ENCODE assay signal across 19 cellular contexts in the genomic region with DNA sequence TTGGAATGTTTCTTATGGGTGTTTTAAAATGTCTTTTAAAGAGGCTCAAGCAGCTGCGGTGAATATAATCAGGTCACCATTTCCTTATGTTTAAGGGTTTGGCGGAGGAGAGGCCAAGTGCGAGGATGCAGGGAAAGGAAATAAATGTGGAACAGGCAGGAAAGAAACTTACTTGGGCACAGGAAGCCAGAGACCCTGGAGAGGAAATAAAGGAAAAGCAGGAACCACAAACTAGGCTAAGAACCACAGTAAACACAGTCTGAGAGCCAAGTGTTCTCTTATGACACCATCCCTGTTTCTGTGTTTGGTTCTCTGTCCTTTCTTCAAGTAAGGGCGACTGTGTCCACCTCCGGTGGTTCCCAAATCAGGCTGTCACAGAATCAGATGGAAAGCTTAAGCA.
DNase-seq lines count a peak whose midpoint lies in the region; ATAC-seq, FAIRE-seq and TF ChIP-seq lines count a peak whose summit lies in the region.
"Had no signal": no experiment of that assay in that cellular context is flagged by ENCODE, and none has a peak within 500 bp of the region (broad histone marks: within the 10 kb centered on the region; RNA-seq: fewer than 3 reads in every experiment).

No MANE protein-coding gene starts in this region.

- TF ChIP-seq CTCF in endothelial cell of umbilical vein (IDR thresholded peaks at IDR 0.05; ENCODE audit: extremely low read depth in 1 of 2, insufficient read depth in 1 of 2, low read depth in 1 of 2, low read length in 2 of 2) (no peak), lung (IDR thresholded peaks at IDR 0.05; ENCODE audit: control extremely low read depth, extremely low read depth) (no peak), transverse colon (IDR thresholded peaks at IDR 0.05) (no peak)

- intact Hi-C loops in endothelial cell of umbilical vein (cut with micrococcal nuclease), result no loop called here
- intact Hi-C loops in transverse colon (cut with DNase I; ENCODE audit: low total_unique reads), result no loop called here

- no peaks in the 10 kb centered on the region for H4K20me1 ChIP-seq in endothelial cell of umbilical vein (replicated peaks; ENCODE audit: control insufficient read depth, extremely low read depth, insufficient read depth, low read length)

- no peak for ATAC-seq in lung (ENCODE audit: insufficient read depth, low FRiP score)
- ATAC-seq in GM21529 (IDR thresholded peaks at IDR 0.05; ENCODE audit: unreplicated experiment), result no peak
- ATAC-seq: naive thymus-derived CD8-positive, alpha-beta T cell had no signal

- POLR2A ChIA-PET in endothelial cell of umbilical vein (lab: Charles Lee), result no interaction called here

- H3K27me3 ChIP-seq in endothelial cell of umbilical vein (ENCODE audit: control insufficient read depth in 2 of 2, insufficient read depth in 2 of 2, low read length in 2 of 2), result no peaks in the 10 kb centered on the region
- no peaks in the 10 kb centered on the region for H3K27me3 ChIP-seq in lung (ENCODE audit: control insufficient read depth, insufficient read depth)
- H3K27me3 ChIP-seq in transverse colon, result no peaks in the 10 kb centered on the region

- no peaks in the 10 kb centered on the region for H3K9me1 ChIP-seq in endothelial cell of umbilical vein (replicated peaks; ENCODE audit: control insufficient read depth, extremely low read depth, insufficient read depth, low read length)

- H2AFZ ChIP-seq in endothelial cell of umbilical vein (ENCODE audit: low read depth, low read length), result peak overlapping the region; percentile 36

- WGBS in lung, 2 donors, result 47 to 52% methylated on average over 5 of the region's 5 CpGs
- WGBS in transverse colon (ENCODE audit: low coverage in 1 of 2), 2 donors, result 68 to 78% methylated on average over 5 of the region's 5 CpGs

- no peak overlapping the region for H3K9ac ChIP-seq in endothelial cell of umbilical vein (replicated peaks; ENCODE audit: extremely low read depth, insufficient read depth, low read length)

- peak; percentile 15 to 26 for DNase-seq in Kasumi-1 (lab: John Stamatoyannopoulos, UW)
- DNase-seq in endothelial cell of umbilical vein (ENCODE audit: low read depth, low spot score), result peak; percentile 58
- DNase-seq in lung (ENCODE audit: low spot score), result no peak
- no peak for DNase-seq in transverse colon
- DNase-seq in NCI-H226, result no peak
- DNase-seq in foreskin melanocyte, result no peak
- DNase-seq: activated CD4-positive, alpha-beta T cell treated with anti-CD3 and anti-CD28 coated beads, Interleukin-2, amount 50 U/mL, for 1 hour; activated CD8-positive, alpha-beta memory T cell treated with anti-CD3 and anti-CD28 coated beads, Interleukin-2, amount 50 U/mL, for 48 hours; activated gamma-delta T cell treated with Interleukin-2 at 50 U/mL for 16 hours; amniotic stem cell; Caco-2; effector CD8-positive, alpha-beta T cell; Karpas-422; mesendoderm; naive thymus-derived CD8-positive, alpha-beta T cell; NCI-H1092 treated with DMSO at 0.1 percent for 48 hours; NCI-H748 treated with DMSO at 0.1 percent for 48 hours had no signal

- H3K4me1 ChIP-seq in endothelial cell of umbilical vein (ENCODE audit: control insufficient read depth, extremely low read depth, insufficient read depth, low read length) (peaks cover 24% of the 10 kb centered on the region), lung (ENCODE audit: control insufficient read depth in 2 of 2, insufficient read depth in 2 of 2, low read length in 2 of 2) (peaks cover 1 to 21% of the 10 kb centered on the region in 2 donors), transverse colon (peaks cover 0 to 14% (median 2%) of the 10 kb centered on the region in 4 donors)

- no peaks in the 10 kb centered on the region for H3K36me3 ChIP-seq in endothelial cell of umbilical vein (ENCODE audit: control insufficient read depth in 2 of 2, extremely low read depth in 1 of 2, insufficient read depth in 2 of 2, low read length in 2 of 2)
- no peaks in the 10 kb centered on the region for H3K36me3 ChIP-seq in lung (ENCODE audit: control insufficient read depth in 2 of 2, insufficient read depth in 2 of 2, low read length in 2 of 2)
- H3K36me3 ChIP-seq in transverse colon, result no peaks in the 10 kb centered on the region

- no TSS peak for BruUV-seq in endothelial cell of umbilical vein (replicated peaks; lab: Mats Ljungman, UMichigan)

- dilution Hi-C loops in endothelial cell of umbilical vein (cut with MboI; ENCODE audit: extremely low pct_ligation_motif_present, low sequenced_read_pairs), result no loop called here

- no peaks in the 10 kb centered on the region for H3K79me2 ChIP-seq in endothelial cell of umbilical vein (ENCODE audit: control insufficient read depth, insufficient read depth, low read length)

- H3K27ac ChIP-seq in endothelial cell of umbilical vein (ENCODE audit: insufficient read depth, low read depth, low read length), result peak overlapping the region; percentile 8
- peak overlapping the region; percentile 48 to 56 for H3K27ac ChIP-seq in lung (ENCODE audit: low read depth in 1 of 2, low read length in 1 of 2)
- peak overlapping the region; percentile 13 to 53 (median 30) for H3K27ac ChIP-seq in transverse colon

- H3K9me3 ChIP-seq in endothelial cell of umbilical vein (replicated peaks; ENCODE audit: control insufficient read depth, insufficient read depth, low read length) (no peaks in the 10 kb centered on the region), lung (ENCODE audit: control insufficient read depth in 2 of 2, insufficient read depth in 1 of 2, low read length in 1 of 2) (no peaks in the 10 kb centered on the region), transverse colon (no peaks in the 10 kb centered on the region)
- H3K9me3 ChIP-seq: Caco-2 had no signal

- H3K4me3 ChIP-seq in endothelial cell of umbilical vein (replicated peaks in 1 of 3; ENCODE audit: insufficient read depth in 1 of 3, low read depth in 1 of 3, low read length in 3 of 3) (no peak overlapping the region), lung (no peak overlapping the region), transverse colon (no peak overlapping the region)

- CTCF ChIA-PET in endothelial cell of umbilical vein (lab: Charles Lee), result interaction anchor here (0.9 kb wide), 1 partner anchor 10 kb away, joined by 3 read pairs; no protein-coding TSS in a partner anchor

- in situ Hi-C loops in transverse colon (cut with MboI; ENCODE audit: low pct_ligation_motif_present in 1 of 4, low pct_unique_long_range_greater_than_20kb in 1 of 4, low sequenced_read_pairs in 3 of 4), result no loop called here

- H3K4me2 ChIP-seq in endothelial cell of umbilical vein (ENCODE audit: insufficient read depth, low read length), result peak overlapping the region; percentile 30

- TF ChIP-seq EP300 in transverse colon (IDR thresholded peaks at IDR 0.05; ENCODE audit: low read depth), result no peak

- peak; percentile 99 for FAIRE-seq in endothelial cell of umbilical vein (lab: Jason Lieb, UNC)
- FAIRE-seq: H1 had no signal

- TF ChIP-seq POLR2A in endothelial cell of umbilical vein (IDR thresholded peaks at IDR 0.05; ENCODE audit: low read depth, low read length), result no peak
- no peak for TF ChIP-seq POLR2A in transverse colon (IDR thresholded peaks at IDR 0.05)

TF ChIP-seq in endothelial cell of umbilical vein, 7 proteins besides CTCF, POLR2A, EP300 and RAD21:
- TF ChIP-seq POLR2AphosphoS5 (IDR thresholded peaks at IDR 0.05; ENCODE audit: insufficient read depth, low read depth, low read length), result no peak
- no peak for TF ChIP-seq GATA2 (IDR thresholded peaks at IDR 0.05; ENCODE audit: insufficient read depth, insufficient read length, low read depth, low read length)
- TF ChIP-seq JUN (IDR thresholded peaks at IDR 0.05; ENCODE audit: borderline replicate concordance, insufficient read depth, insufficient read length, low read depth), result no peak
- TF ChIP-seq MYC (IDR thresholded peaks at IDR 0.05; ENCODE audit: low read depth, low read length), result no peak
- TF ChIP-seq, protein P1, sequence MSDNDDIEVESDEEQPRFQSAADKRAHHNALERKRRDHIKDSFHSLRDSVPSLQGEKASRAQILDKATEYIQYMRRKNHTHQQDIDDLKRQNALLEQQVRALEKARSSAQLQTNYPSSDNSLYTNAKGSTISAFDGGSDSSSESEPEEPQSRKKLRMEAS (IDR thresholded peaks at IDR 0.05; ENCODE audit: insufficient read depth, insufficient read length), result no peak
- TF ChIP-seq FOS (IDR thresholded peaks at IDR 0.05; ENCODE audit: borderline replicate concordance, insufficient read depth, low read length), result no peak
- no peak for TF ChIP-seq EZH2 (IDR thresholded peaks at IDR 0.05; ENCODE audit: borderline replicate concordance, low read depth, low read length, severe bottlenecking)
TF ChIP-seq in endothelial cell of umbilical vein: peak in this region for 0.

Comparison
In these comparisons a context has a peak if more than half of its experiments do, and no peak if none do; other contexts are left out.
1. DNase-seq: peak in Kasumi-1 (2 of 2) and endothelial cell of umbilical vein (single experiment); none in lung (single experiment), transverse colon (single experiment), NCI-H226 (single experiment) and foreskin melanocyte (single experiment).
2. Peak in every context shown above with its lines, with median percentiles within 50 percentile points of each other: H3K27ac ChIP-seq.